Comparison of ENCODE assay signal across 25 cellular contexts in genomic region chr7:1674161-1675035, GRCh38. TPM values are rescaled to one million over a fixed set of nuclear protein-coding genes. Genes with fewer than 3 reads are reported as not detected.
DNase-seq lines count a peak whose midpoint lies in the region; ATAC-seq and TF ChIP-seq lines count a peak whose summit lies in the region.
"Had no signal": no experiment of that assay in that cellular context is flagged by ENCODE, and none has a peak within 500 bp of the region (broad histone marks: within the 10 kb centered on the region; RNA-seq: fewer than 3 reads in every experiment).

No MANE protein-coding gene starts in this region.

- no peak overlapping the region for H3K27ac Mint-ChIP-seq in activated T-cell treated with anti-CD3 and anti-CD28 coated beads, Interleukin-2, amount 50 U/mL, for 24 hours
- H3K27ac Mint-ChIP-seq in activated T-cell treated with anti-CD3 and anti-CD28 coated beads, Interleukin-2, amount 50 U/mL, for 72 hours: no peak overlapping the region
- H3K27ac Mint-ChIP-seq in stimulated activated memory B cell treated with anti-CD40 and anti-IgM and Interleukin-4, amounts not matched to agents 10 μg/mL and 1 μg/mL and 100 μg/mL, for 72 hours: no peak overlapping the region
- H3K27ac Mint-ChIP-seq in stimulated activated naive B cell treated with anti-CD40 and anti-IgM and Interleukin-4, amounts not matched to agents 10 μg/mL and 1 μg/mL and 100 μg/mL, for 72 hours: no peak overlapping the region
- H3K27ac Mint-ChIP-seq: activated T-helper 2 cell treated with anti-CD3 and anti-CD28 coated beads, Interferon-gamma antibody, Interleukin-2, Interleukin-4, amounts not matched to agents 10 μg/mL and 5 μg/mL and 100 μg/mL, durations not matched to agents 14 hours and 24 hours and 36 hours; natural killer cell; stimulated activated naive CD8-positive, alpha-beta T cell treated with anti-CD3 and anti-CD28 coated beads, Interleukin-15, amount 100 ng/mL, for 72 hours had no signal

- H3K27ac ChIP-seq in tibial artery: no peak overlapping the region
- H3K27ac ChIP-seq in effector memory CD4-positive, alpha-beta T cell (ENCODE audit: insufficient read depth, low read length, poor library complexity, severe bottlenecking): no peak overlapping the region
- H3K27ac ChIP-seq: BLaER1, brain microvascular endothelial cell, esophagus muscularis mucosa, ovary, SJSA1, tibial nerve had no signal

- H3K36me3 Mint-ChIP-seq in activated T-cell treated with anti-CD3 and anti-CD28 coated beads, Interleukin-2, amount 50 U/mL, for 24 hours (ENCODE audit: low read depth): no peaks in the 10 kb centered on the region
- no peaks in the 10 kb centered on the region for H3K36me3 Mint-ChIP-seq in activated T-cell treated with anti-CD3 and anti-CD28 coated beads, Interleukin-2, amount 50 U/mL, for 72 hours (ENCODE audit: insufficient read depth in 2 of 2)
- no peaks in the 10 kb centered on the region for H3K36me3 Mint-ChIP-seq in stimulated activated memory B cell treated with anti-CD40 and anti-IgM and Interleukin-4, amounts not matched to agents 10 μg/mL and 1 μg/mL and 100 μg/mL, for 72 hours
- no peaks in the 10 kb centered on the region for H3K36me3 Mint-ChIP-seq in stimulated activated naive B cell treated with anti-CD40 and anti-IgM and Interleukin-4, amounts not matched to agents 10 μg/mL and 1 μg/mL and 100 μg/mL, for 72 hours
- H3K36me3 Mint-ChIP-seq: natural killer cell had no signal

- H3K27me3 ChIP-seq in tibial artery: peaks cover 0 to 98% of the 10 kb centered on the region in 2 donors
- peaks cover 16% of the 10 kb centered on the region for H3K27me3 ChIP-seq in effector memory CD4-positive, alpha-beta T cell (replicated peaks; ENCODE audit: control insufficient read depth, insufficient read depth, low read length, poor library complexity, severe bottlenecking)

- H3K4me3 ChIP-seq in tibial artery: no peak overlapping the region
- H3K4me3 ChIP-seq in effector memory CD4-positive, alpha-beta T cell (ENCODE audit: insufficient read depth, low read depth, low read length, poor library complexity, severe bottlenecking): no peak overlapping the region
- H3K4me3 ChIP-seq: BLaER1, esophagus muscularis mucosa, ovary, SJSA1, tibial nerve had no signal

- no peak overlapping the region for H3K4me3 Mint-ChIP-seq in activated T-cell treated with anti-CD3 and anti-CD28 coated beads, Interleukin-2, amount 50 U/mL, for 24 hours
- no peak overlapping the region for H3K4me3 Mint-ChIP-seq in activated T-cell treated with anti-CD3 and anti-CD28 coated beads, Interleukin-2, amount 50 U/mL, for 72 hours
- H3K4me3 Mint-ChIP-seq in stimulated activated memory B cell treated with anti-CD40 and anti-IgM and Interleukin-4, amounts not matched to agents 10 μg/mL and 1 μg/mL and 100 μg/mL, for 72 hours: no peak overlapping the region
- no peak overlapping the region for H3K4me3 Mint-ChIP-seq in stimulated activated naive B cell treated with anti-CD40 and anti-IgM and Interleukin-4, amounts not matched to agents 10 μg/mL and 1 μg/mL and 100 μg/mL, for 72 hours
- H3K4me3 Mint-ChIP-seq: natural killer cell; stimulated activated naive CD8-positive, alpha-beta T cell treated with anti-CD3 and anti-CD28 coated beads, Interleukin-15, amount 100 ng/mL, for 72 hours had no signal

- no peak for ATAC-seq in activated T-cell treated with anti-CD3 and anti-CD28 coated beads, Interleukin-2, amount 50 U/mL, for 72 hours (replicated peaks in 1 of 2)
- no peak for ATAC-seq in stimulated activated memory B cell treated with anti-CD40 and anti-IgM and Interleukin-4, amounts not matched to agents 10 μg/mL and 1 μg/mL and 100 μg/mL, for 72 hours
- ATAC-seq in stimulated activated naive B cell treated with anti-CD40 and anti-IgM and Interleukin-4, amounts not matched to agents 10 μg/mL and 1 μg/mL and 100 μg/mL, for 72 hours (replicated peaks): no peak
- ATAC-seq: natural killer cell; Panc1; stimulated activated naive CD8-positive, alpha-beta T cell treated with anti-CD3 and anti-CD28 coated beads, Interleukin-15, amount 100 ng/mL, for 72 hours had no signal

- no peak for TF ChIP-seq CTCF in GM13976 (IDR thresholded peaks at IDR 0.05; ENCODE audit: borderline replicate concordance, control extremely low read depth, extremely low read depth, insufficient read depth, missing control alignments)
- no peak for TF ChIP-seq CTCF in tibial artery (IDR thresholded peaks at IDR 0.05)

- in situ Hi-C loops in GM13976 (cut with MboI; ENCODE audit: low sequenced_read_pairs, unreplicated experiment): no loop called here

- H3K4me1 Mint-ChIP-seq in activated T-cell treated with anti-CD3 and anti-CD28 coated beads, Interleukin-2, amount 50 U/mL, for 24 hours (ENCODE audit: low read depth): no peaks in the 10 kb centered on the region
- no peaks in the 10 kb centered on the region for H3K4me1 Mint-ChIP-seq in activated T-cell treated with anti-CD3 and anti-CD28 coated beads, Interleukin-2, amount 50 U/mL, for 72 hours (ENCODE audit: low read depth)
- no peaks in the 10 kb centered on the region for H3K4me1 Mint-ChIP-seq in stimulated activated memory B cell treated with anti-CD40 and anti-IgM and Interleukin-4, amounts not matched to agents 10 μg/mL and 1 μg/mL and 100 μg/mL, for 72 hours
- H3K4me1 Mint-ChIP-seq in stimulated activated naive B cell treated with anti-CD40 and anti-IgM and Interleukin-4, amounts not matched to agents 10 μg/mL and 1 μg/mL and 100 μg/mL, for 72 hours: peaks cover 0 to 2% of the 10 kb centered on the region in 2 donors
- H3K4me1 Mint-ChIP-seq: natural killer cell had no signal

- H3K36me3 ChIP-seq in tibial artery: no peaks in the 10 kb centered on the region
- H3K36me3 ChIP-seq in effector memory CD4-positive, alpha-beta T cell (ENCODE audit: control insufficient read depth, insufficient read depth, low read length): no peaks in the 10 kb centered on the region
- H3K36me3 ChIP-seq: BLaER1, brain microvascular endothelial cell, esophagus muscularis mucosa, ovary, SJSA1, tibial nerve had no signal

- H3K9me3 Mint-ChIP-seq in activated T-cell treated with anti-CD3 and anti-CD28 coated beads, Interleukin-2, amount 50 U/mL, for 24 hours: no peaks in the 10 kb centered on the region
- no peaks in the 10 kb centered on the region for H3K9me3 Mint-ChIP-seq in activated T-cell treated with anti-CD3 and anti-CD28 coated beads, Interleukin-2, amount 50 U/mL, for 72 hours
- H3K9me3 Mint-ChIP-seq in stimulated activated memory B cell treated with anti-CD40 and anti-IgM and Interleukin-4, amounts not matched to agents 10 μg/mL and 1 μg/mL and 100 μg/mL, for 72 hours: no peaks in the 10 kb centered on the region
- no peaks in the 10 kb centered on the region for H3K9me3 Mint-ChIP-seq in stimulated activated naive B cell treated with anti-CD40 and anti-IgM and Interleukin-4, amounts not matched to agents 10 μg/mL and 1 μg/mL and 100 μg/mL, for 72 hours
- H3K9me3 Mint-ChIP-seq: activated T-helper 2 cell treated with anti-CD3 and anti-CD28 coated beads, Interferon-gamma antibody, Interleukin-2, Interleukin-4, amounts not matched to agents 10 μg/mL and 5 μg/mL and 100 μg/mL, durations not matched to agents 14 hours and 24 hours and 36 hours; natural killer cell; stimulated activated naive CD8-positive, alpha-beta T cell treated with anti-CD3 and anti-CD28 coated beads, Interleukin-15, amount 100 ng/mL, for 72 hours had no signal

- peak; percentile 22 for DNase-seq in activated T-cell treated with anti-CD3 and anti-CD28 coated beads, Interleukin-2, amount 50 U/mL, for 24 hours
- DNase-seq in activated T-cell treated with anti-CD3 and anti-CD28 coated beads, Interleukin-2, amount 50 U/mL, for 72 hours: no peak
- DNase-seq in GM13976 (ENCODE audit: low spot score): peak; percentile 30
- peak; percentile 43 for DNase-seq in islet precursor cell
- peak; percentile 6 to 51 for DNase-seq in tibial artery
- DNase-seq in effector memory CD4-positive, alpha-beta T cell: no peak
- no peak for DNase-seq in stimulated activated naive B cell treated with anti-CD40 and anti-IgM and Interleukin-4, amounts not matched to agents 10 μg/mL and 1 μg/mL and 100 μg/mL, for 72 hours
- DNase-seq: brain microvascular endothelial cell; DND-41; foreskin melanocyte; midbrain; MV-4-11; natural killer cell; NCI-H2171; NCI-H524; NK-92 treated with Interleukin-12 subunit alpha and Interleukin-12 subunit beta, amount 100 ng/mL, for 24 hours had no signal

- intact Hi-C loops in tibial artery (cut with DNase I; ENCODE audit: low total_unique reads): loop anchor here (10.0 kb wide), 1 partner anchor 670 kb away; no protein-coding TSS in a partner anchor

- H3K9me3 ChIP-seq in tibial artery: no peaks in the 10 kb centered on the region
- H3K9me3 ChIP-seq in effector memory CD4-positive, alpha-beta T cell (ENCODE audit: control insufficient read depth, low read length): no peaks in the 10 kb centered on the region
- H3K9me3 ChIP-seq: BLaER1, esophagus muscularis mucosa, ovary, SJSA1, tibial nerve had no signal

- peaks cover 34% of the 10 kb centered on the region for H3K27me3 Mint-ChIP-seq in activated T-cell treated with anti-CD3 and anti-CD28 coated beads, Interleukin-2, amount 50 U/mL, for 24 hours
- peaks cover 12% of the 10 kb centered on the region for H3K27me3 Mint-ChIP-seq in activated T-cell treated with anti-CD3 and anti-CD28 coated beads, Interleukin-2, amount 50 U/mL, for 72 hours (ENCODE audit: low read depth)
- H3K27me3 Mint-ChIP-seq in stimulated activated memory B cell treated with anti-CD40 and anti-IgM and Interleukin-4, amounts not matched to agents 10 μg/mL and 1 μg/mL and 100 μg/mL, for 72 hours: peaks cover 62% of the 10 kb centered on the region
- peaks cover 47 to 78% of the 10 kb centered on the region in 2 donors for H3K27me3 Mint-ChIP-seq in stimulated activated naive B cell treated with anti-CD40 and anti-IgM and Interleukin-4, amounts not matched to agents 10 μg/mL and 1 μg/mL and 100 μg/mL, for 72 hours

- peaks cover 0 to 18% (median 14%) of the 10 kb centered on the region in 4 donors for H3K4me1 ChIP-seq in tibial artery
- peaks cover 2% of the 10 kb centered on the region for H3K4me1 ChIP-seq in effector memory CD4-positive, alpha-beta T cell (ENCODE audit: control insufficient read depth, insufficient read depth, low read length, poor library complexity, severe bottlenecking)
- H3K4me1 ChIP-seq: SJSA1 had no signal

RNA-seq across cellular contexts. Expression of gene ELFN1, which starts 4.3 kb away (rescaled TPM):
- not detected for total RNA-seq in activated T-cell treated with anti-CD3 and anti-CD28 coated beads, Interleukin-2, amount 50 U/mL, for 72 hours
- total RNA-seq: activated T-helper 2 cell treated with anti-CD3 and anti-CD28 coated beads, Interferon-gamma antibody, Interleukin-2, Interleukin-4, amounts not matched to agents 10 μg/mL and 5 μg/mL and 100 μg/mL, durations not matched to agents 14 hours and 24 hours and 36 hours; SJSA1 had no signal

Comparison
In these comparisons a context has a peak if more than half of its experiments do, and no peak if none do; other contexts are left out.
1. DNase-seq: peak in activated T-cell treated with anti-CD3 and anti-CD28 coated beads, Interleukin-2, amount 50 U/mL, for 24 hours (single experiment), GM13976 (single experiment), islet precursor cell (single experiment) and tibial artery (2 of 2); none in activated T-cell treated with anti-CD3 and anti-CD28 coated beads, Interleukin-2, amount 50 U/mL, for 72 hours (0 of 2), effector memory CD4-positive, alpha-beta T cell (0 of 3) and stimulated activated naive B cell treated with anti-CD40 and anti-IgM and Interleukin-4, amounts not matched to agents 10 μg/mL and 1 μg/mL and 100 μg/mL, for 72 hours (single experiment).